ENCODE assay signal across 22 cellular contexts in genomic region chr12:57208116-57208945, GRCh38. TPM values are rescaled to one million over a fixed set of nuclear protein-coding genes. Genes with fewer than 3 reads are reported as not detected.
DNase-seq lines count a peak whose midpoint lies in the region; ATAC-seq and TF ChIP-seq lines count a peak whose summit lies in the region.
"Had no signal": no experiment of that assay in that cellular context is flagged by ENCODE, and none has a peak within 500 bp of the region (broad histone marks: within the 10 kb centered on the region; RNA-seq: fewer than 3 reads in every experiment).

No MANE protein-coding gene starts in this region.

- no peak overlapping the region for H3T11ph ChIP-seq in H9 (ENCODE audit: low read length)

- H3K79me2 ChIP-seq in H9 (ENCODE audit: insufficient read depth, low read length) (no peaks in the 10 kb centered on the region), MM.1S (ENCODE audit: low read length) (no peaks in the 10 kb centered on the region)

- POLR2A ChIA-PET in AG04450 (lab: Yijun Ruan, JAX): no interaction called here

- H3K4me1 Mint-ChIP-seq in H9: peaks cover 3 to 4% of the 10 kb centered on the region in 2 experiments
- H3K4me1 Mint-ChIP-seq in activated naive CD8-positive, alpha-beta T cell treated with anti-CD3 and anti-CD28 coated beads for 36 hours: peaks cover 1% of the 10 kb centered on the region

- H3K4ac ChIP-seq in H9 (ENCODE audit: low read depth, low read length) (no peak overlapping the region), neuronal stem cell (ENCODE audit: low read length) (no peak overlapping the region)

- no peaks in the 10 kb centered on the region for H3K79me1 ChIP-seq in H9 (ENCODE audit: insufficient read depth, low read depth, low read length, poor library complexity, severe bottlenecking)
- no peaks in the 10 kb centered on the region for H3K79me1 ChIP-seq in neuronal stem cell (ENCODE audit: low read depth, low read length)

- H3K4me2 ChIP-seq in H9 (ENCODE audit: insufficient read depth, insufficient read length, low read length) (no peak overlapping the region), neuronal stem cell (ENCODE audit: insufficient read depth, low read length, poor library complexity, severe bottlenecking) (no peak overlapping the region), MM.1S (ENCODE audit: low read depth, low read length) (no peak overlapping the region)

- H3K4me1 ChIP-seq in H9 (ENCODE audit: insufficient read depth, low read length): peaks cover under 1% of the 10 kb centered on the region; the same call in 1 of the 2 replicates
- no peaks in the 10 kb centered on the region for H3K4me1 ChIP-seq in neuronal stem cell (ENCODE audit: control insufficient read depth in 2 of 2, insufficient read depth in 1 of 2, low read depth in 1 of 2, low read length in 2 of 2)
- H3K4me1 ChIP-seq in MM.1S (ENCODE audit: low read length): no peaks in the 10 kb centered on the region
- H3K4me1 ChIP-seq: HAP-1 had no signal

- DNase-seq in AG04450 (ENCODE audit: low read depth, low spot score): no peak
- DNase-seq in H9: no peak
- DNase-seq in caudate nucleus (lab: John Stamatoyannopoulos, UW): peak in 6 of 61 donors; percentile 11 to 34 (median 21)
- no peak for DNase-seq in neuronal stem cell (ENCODE audit: low spot score)
- no peak for DNase-seq in activated naive CD8-positive, alpha-beta T cell treated with anti-CD3 and anti-CD28 coated beads for 36 hours
- no peak for DNase-seq in MM.1S
- DNase-seq: CD4-positive, CD25-positive, alpha-beta regulatory T cell; COR-L47; DMS 273 treated with DMSO at 0.1 percent for 48 hours; DND-41; NCI-H1105 treated with DMSO at 0.1 percent for 48 hours; NCI-H1694; NCI-H2107; NCI-H510A; NCI-H748 treated with DMSO at 0.1 percent for 48 hours; SIG-M5 had no signal

- no peak overlapping the region for H4K91ac ChIP-seq in H9 (ENCODE audit: insufficient read length, low read depth, low read length)
- no peak overlapping the region for H4K91ac ChIP-seq in neuronal stem cell (ENCODE audit: low read depth, low read length, poor library complexity)

- H3K4me3 ChIP-seq in AG04450 (ENCODE audit: low read depth, low read length): no peak overlapping the region
- H3K4me3 ChIP-seq in neuronal stem cell (ENCODE audit: low read length in 2 of 2): no peak overlapping the region
- no peak overlapping the region for H3K4me3 ChIP-seq in MM.1S (ENCODE audit: low read length)
- H3K4me3 ChIP-seq: HAP-1, K562 had no signal

- no peak overlapping the region for H2BK5ac ChIP-seq in H9 (ENCODE audit: insufficient read length, low read length)
- H2BK5ac ChIP-seq in neuronal stem cell (ENCODE audit: low read length): no peak overlapping the region

- no peak overlapping the region for H4K8ac ChIP-seq in H9 (replicated peaks; ENCODE audit: insufficient read length, low read depth, low read length)
- no peak overlapping the region for H4K8ac ChIP-seq in neuronal stem cell (ENCODE audit: low read depth, low read length)

- no peak overlapping the region for H3K56ac ChIP-seq in H9 (ENCODE audit: insufficient read length, low read depth, low read length)

- H4K5ac ChIP-seq in H9 (ENCODE audit: insufficient read length, low read depth, low read length): no peak overlapping the region

- TF ChIP-seq CTCF in AG04450 (IDR thresholded peaks at IDR 0.05; ENCODE audit: low read depth, low read length) (no peak), H9 (conservative IDR thresholded peaks at IDR 0.05) (no peak), MM.1S (IDR thresholded peaks at IDR 0.05; ENCODE audit: low read length) (no peak)

- no peaks in the 10 kb centered on the region for H4K20me1 ChIP-seq in H9 (ENCODE audit: control insufficient read depth, insufficient read depth, insufficient read length)
- no peaks in the 10 kb centered on the region for H4K20me1 ChIP-seq in MM.1S (ENCODE audit: insufficient read depth, low read length)

- H3K18ac ChIP-seq in H9 (ENCODE audit: insufficient read length, low read depth, low read length) (no peak overlapping the region), neuronal stem cell (ENCODE audit: low read length) (no peak overlapping the region)

- H2AFZ ChIP-seq in H9 (ENCODE audit: low read length) (no peak overlapping the region), neuronal stem cell (ENCODE audit: low read length) (no peak overlapping the region), MM.1S (ENCODE audit: low read length) (no peak overlapping the region)

- no peaks in the 10 kb centered on the region for H3F3A ChIP-seq in MM.1S (ENCODE audit: insufficient read depth, low read length)

- H2BK120ac ChIP-seq in H9 (ENCODE audit: low read depth, low read length, poor library complexity, severe bottlenecking): no peak overlapping the region
- H2BK120ac ChIP-seq in neuronal stem cell (ENCODE audit: low read depth, low read length): no peak overlapping the region

- H3K27me3 ChIP-seq in AG04450 (ENCODE audit: control insufficient read depth, insufficient read depth, low read length): no peaks in the 10 kb centered on the region
- no peaks in the 10 kb centered on the region for H3K27me3 ChIP-seq in H9 (ENCODE audit: insufficient read depth, low read length)
- H3K27me3 ChIP-seq in neuronal stem cell (ENCODE audit: control insufficient read depth in 3 of 3, insufficient read depth in 3 of 3, low read depth in 1 of 3, low read length in 3 of 3): no peaks in the 10 kb centered on the region
- peaks cover 90% of the 10 kb centered on the region for H3K27me3 ChIP-seq in MM.1S (replicated peaks; ENCODE audit: insufficient read depth, low read length)

- peaks cover under 1% of the 10 kb centered on the region for H3K27me3 Mint-ChIP-seq in H9 (ENCODE audit: low read depth)
- peaks cover 2% of the 10 kb centered on the region for H3K27me3 Mint-ChIP-seq in activated naive CD8-positive, alpha-beta T cell treated with anti-CD3 and anti-CD28 coated beads for 36 hours

- H2AK5ac ChIP-seq in H9 (ENCODE audit: insufficient read length, low read length): no peak overlapping the region
- H2AK5ac ChIP-seq in neuronal stem cell (ENCODE audit: low read depth, low read length): no peak overlapping the region

- no peak overlapping the region for H3K4me3 Mint-ChIP-seq in H9
- no peak overlapping the region for H3K4me3 Mint-ChIP-seq in activated naive CD8-positive, alpha-beta T cell treated with anti-CD3 and anti-CD28 coated beads for 36 hours
- H3K4me3 Mint-ChIP-seq: CD4-positive, CD25-positive, alpha-beta regulatory T cell had no signal

- peaks cover 68 to 93% of the 10 kb centered on the region in 2 donors for H3K36me3 ChIP-seq in neuronal stem cell (replicated peaks in 1 of 2; ENCODE audit: control insufficient read depth in 2 of 2, insufficient read depth in 2 of 2, low read length in 2 of 2)
- H3K36me3 ChIP-seq in MM.1S (replicated peaks; ENCODE audit: insufficient read depth, low read length): no peaks in the 10 kb centered on the region

- H3K9me3 Mint-ChIP-seq in H9: no peaks in the 10 kb centered on the region
- H3K9me3 Mint-ChIP-seq in activated naive CD8-positive, alpha-beta T cell treated with anti-CD3 and anti-CD28 coated beads for 36 hours: no peaks in the 10 kb centered on the region
- H3K9me3 Mint-ChIP-seq: CD4-positive, CD25-positive, alpha-beta regulatory T cell had no signal

- H3K27ac ChIP-seq in AG04450 (ENCODE audit: low read depth, low read length): peak overlapping the region; percentile 2
- no peak overlapping the region for H3K27ac ChIP-seq in H9 (ENCODE audit: insufficient read length, low read depth, low read length)
- H3K27ac ChIP-seq in caudate nucleus (ENCODE audit: low read depth, low read length): peak overlapping the region; percentile 68
- no peak overlapping the region for H3K27ac ChIP-seq in neuronal stem cell (replicated peaks; ENCODE audit: low read length)
- no peak overlapping the region for H3K27ac ChIP-seq in MM.1S (ENCODE audit: low read length)

- H3K9me2 ChIP-seq in MM.1S (replicated peaks; ENCODE audit: insufficient read depth, low read length): no peaks in the 10 kb centered on the region

- no peaks in the 10 kb centered on the region; the same call in 1 of the 2 replicates for H3K9me3 ChIP-seq in AG04450 (ENCODE audit: control insufficient read depth, insufficient read depth, low read length)
- H3K9me3 ChIP-seq in H9 (ENCODE audit: control insufficient read depth, low read depth, low read length): no peaks in the 10 kb centered on the region
- H3K9me3 ChIP-seq in neuronal stem cell (replicated peaks in 1 of 2; ENCODE audit: control insufficient read depth in 2 of 2, insufficient read depth in 1 of 2, low read depth in 1 of 2, low read length in 2 of 2): peaks cover 0 to 1% of the 10 kb centered on the region in 2 donors
- H3K9me3 ChIP-seq in MM.1S (replicated peaks; ENCODE audit: insufficient read depth, low read length): no peaks in the 10 kb centered on the region
- H3K9me3 ChIP-seq: HAP-1 had no signal

- H3K23me2 ChIP-seq in H9 (ENCODE audit: insufficient read length, low read depth, low read length, poor library complexity, severe bottlenecking): no peaks in the 10 kb centered on the region

- H3K27ac Mint-ChIP-seq in H9: peak overlapping the region in 2 of 3 experiments; percentile 15 to 85; a peak in 2 of 7 replicates
- no peak overlapping the region for H3K27ac Mint-ChIP-seq in activated naive CD8-positive, alpha-beta T cell treated with anti-CD3 and anti-CD28 coated beads for 36 hours
- H3K27ac Mint-ChIP-seq: CD4-positive, CD25-positive, alpha-beta regulatory T cell had no signal

- peaks cover 42 to 76% (median 75%) of the 10 kb centered on the region in 3 experiments for H3K36me3 Mint-ChIP-seq in H9 (ENCODE audit: insufficient read depth in 1 of 3, low read depth in 3 of 3)
- H3K36me3 Mint-ChIP-seq in activated naive CD8-positive, alpha-beta T cell treated with anti-CD3 and anti-CD28 coated beads for 36 hours: no peaks in the 10 kb centered on the region
- H3K36me3 Mint-ChIP-seq: CD4-positive, CD25-positive, alpha-beta regulatory T cell had no signal

- ATAC-seq in HG03520 (IDR thresholded peaks at IDR 0.05; ENCODE audit: unreplicated experiment) (no peak), HG02840 (IDR thresholded peaks at IDR 0.05; ENCODE audit: low FRiP score, unreplicated experiment) (no peak)
- ATAC-seq: K562, SK-N-SH treated with all-trans-retinoic acid at 6 μM for 48 hours had no signal

- H2BK20ac ChIP-seq in H9 (ENCODE audit: low read depth, low read length, poor library complexity, severe bottlenecking): no peak overlapping the region

- no CpG with 5 or more reads among the region's 23 CpGs for WGBS in H9 (ENCODE audit: extremely low coverage, insufficient read length, low lambda C conversion rate)
- no CpG with 5 or more reads among the region's 23 CpGs for WGBS in neuronal stem cell (ENCODE audit: extremely low coverage in 2 of 2, insufficient read length in 2 of 2, insufficient replicate concordance in 1 of 2), 2 donors

- no peak overlapping the region for H2BK12ac ChIP-seq in H9 (ENCODE audit: insufficient read length, low read depth, low read length)
- H2BK12ac ChIP-seq in neuronal stem cell (ENCODE audit: low read length): no peak overlapping the region

- H3K9ac ChIP-seq in H9 (ENCODE audit: extremely low read depth, insufficient read length, low read length) (no peak overlapping the region), neuronal stem cell (ENCODE audit: low read depth, low read length, poor library complexity) (no peak overlapping the region), MM.1S (ENCODE audit: low read length) (no peak overlapping the region)

- H3K23ac ChIP-seq in H9 (ENCODE audit: insufficient read length, low read depth, low read length): no peak overlapping the region
- H3K23ac ChIP-seq in neuronal stem cell (ENCODE audit: low read depth, low read length, poor library complexity): peak overlapping the region; percentile 35

- H3K14ac ChIP-seq in H9 (ENCODE audit: insufficient read depth, low read length) (no peak overlapping the region), neuronal stem cell (ENCODE audit: low read length) (no peak overlapping the region)

- CTCF ChIA-PET in AG04450 (lab: Charles Lee): no interaction called here

- H2BK15ac ChIP-seq in H9 (ENCODE audit: low read depth, low read length): no peak overlapping the region
- no peak overlapping the region for H2BK15ac ChIP-seq in neuronal stem cell (ENCODE audit: low read length)

RNA-seq across cellular contexts. Expression of gene NXPH4, which starts 8.3 kb away (rescaled TPM):
- 0.79 and 1.0 TPM in 2 replicates for polyA plus RNA-seq in AG04450 (2011; rRNA removed)
- 0.61 and 1.4 TPM in 2 replicates for polyA minus RNA-seq in AG04450 (2011; rRNA and poly(A)+ RNA removed)
- 2.1 and 2.8 TPM in 2 replicates for total RNA-seq in H9 (2021)
- 0.26 TPM for polyA plus RNA-seq in neuronal stem cell (2013, experiment 1 of 2)
- polyA plus RNA-seq in neuronal stem cell (2013, experiment 2 of 2): 0.29 TPM
- under 1 TPM; 0.19 to 0.26 TPM for total RNA-seq in activated naive CD8-positive, alpha-beta T cell treated with anti-CD3 and anti-CD28 coated beads for 36 hours
- total RNA-seq: G401 had no signal

RNA-seq across cellular contexts. Expression of gene SHMT2, which starts 21.2 kb away (rescaled TPM):
- polyA plus RNA-seq in AG04450 (2011; rRNA removed): 266 and 314 TPM in 2 replicates
- polyA minus RNA-seq in AG04450 (2011; rRNA and poly(A)+ RNA removed): 213 and 339 TPM in 2 replicates
- total RNA-seq in H9 (2021): 257 and 260 TPM in 2 replicates
- 117 TPM for polyA plus RNA-seq in neuronal stem cell (2013, experiment 1 of 2)
- polyA plus RNA-seq in neuronal stem cell (2013, experiment 2 of 2): 112 TPM
- total RNA-seq in activated naive CD8-positive, alpha-beta T cell treated with anti-CD3 and anti-CD28 coated beads for 36 hours: 100 to 1,000 TPM; 517 to 532 TPM

RNA-seq across cellular contexts. Expression of gene STAC3, which starts 42.7 kb away (rescaled TPM):
- polyA plus RNA-seq in AG04450 (2011; rRNA removed): 0.25 and 0.65 TPM in 2 replicates
- 0.60 and 1.6 TPM in 2 replicates for polyA minus RNA-seq in AG04450 (2011; rRNA and poly(A)+ RNA removed)
- 2.0 and 2.8 TPM in 2 replicates for total RNA-seq in H9 (2021)
- 0.79 TPM for polyA plus RNA-seq in neuronal stem cell (2013, experiment 1 of 2)
- 0.93 TPM for polyA plus RNA-seq in neuronal stem cell (2013, experiment 2 of 2)
- total RNA-seq in activated naive CD8-positive, alpha-beta T cell treated with anti-CD3 and anti-CD28 coated beads for 36 hours: 1 to 10 TPM; 2.0 to 2.6 TPM

Comparison
In these comparisons a context has a peak if more than half of its experiments do, and no peak if none do; other contexts are left out.
1. H3K27ac ChIP-seq: peak in AG04450 (single experiment) and caudate nucleus (single experiment); none in H9 (single experiment), neuronal stem cell (single experiment) and MM.1S (single experiment).